In the genomic region with DNA sequence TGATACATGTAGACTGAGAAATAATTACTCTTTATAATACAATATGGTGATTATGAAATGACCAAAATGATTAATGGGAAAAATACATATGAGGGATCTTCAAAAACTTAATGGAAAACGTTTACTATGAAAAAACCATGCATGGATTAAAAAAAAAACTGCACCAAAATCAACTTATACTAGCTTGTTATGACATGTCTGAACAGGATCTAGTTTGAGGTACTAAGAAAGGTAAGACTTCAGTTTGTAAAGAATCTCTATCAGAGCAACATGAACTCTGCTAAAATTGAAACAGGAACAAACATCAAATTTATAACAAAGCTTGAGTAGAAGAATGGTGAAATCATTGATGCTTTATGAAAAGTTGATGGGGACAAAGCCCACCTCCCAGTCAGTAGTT, we compare ENCODE assay signal across 28 cellular contexts.
"Had no signal": no experiment of that assay in that cellular context is flagged by ENCODE, and none has a peak within 500 bp of the region (broad histone marks: within the 10 kb centered on the region; RNA-seq: fewer than 3 reads in every experiment).

No MANE protein-coding gene starts in this region.

- H3K4me2 ChIP-seq: hepatocyte had no signal

- H2AFZ ChIP-seq: hepatocyte had no signal

- H3K4me3 Mint-ChIP-seq: dendritic cell treated with granulocyte-macrophage colony-stimulating factor and Interleukin-4, amounts not matched to agents 40 ng/mL and 50 ng/mL, for 4 days; effector memory CD8-positive, alpha-beta T cell; endodermal cell had no signal

- ATAC-seq: effector memory CD8-positive, alpha-beta T cell; esophagus mucosa; gastrocnemius medialis; heart left ventricle; heart right ventricle had no signal

- H3K79me2 ChIP-seq: hepatocyte had no signal

- H3K27me3 Mint-ChIP-seq: effector memory CD8-positive, alpha-beta T cell had no signal

- FAIRE-seq: colon, endometrium, endothelial cell of umbilical vein, frontal cortex had no signal

- DNase-seq: colonic mucosa; cortex of kidney; dermis blood vessel endothelial cell; dorsolateral prefrontal cortex; effector CD4-positive, alpha-beta T cell; effector CD8-positive, alpha-beta T cell; effector memory CD4-positive, alpha-beta T cell; effector memory CD8-positive, alpha-beta T cell; endodermal cell; erythroblast; esophagus squamous epithelium; foreskin fibroblast; foreskin melanocyte; gastrocnemius medialis; glutamatergic neuron; head of caudate nucleus; heart left ventricle; heart right ventricle had no signal

- H3K27ac Mint-ChIP-seq: dendritic cell treated with granulocyte-macrophage colony-stimulating factor and Interleukin-4, amounts not matched to agents 40 ng/mL and 50 ng/mL, for 4 days; effector memory CD8-positive, alpha-beta T cell; endodermal cell had no signal

- H3K36me3 ChIP-seq: colonic mucosa, esophagus muscularis mucosa, esophagus squamous epithelium, gastrocnemius medialis, heart left ventricle, heart right ventricle had no signal

- H3K27ac ChIP-seq: colonic mucosa, dorsolateral prefrontal cortex, epithelial cell of prostate, esophagus muscularis mucosa, esophagus squamous epithelium, gastrocnemius medialis, heart left ventricle, heart right ventricle, hepatocyte had no signal

- H3K27me3 ChIP-seq: colonic mucosa, dorsolateral prefrontal cortex, esophagus muscularis mucosa, esophagus squamous epithelium, gastrocnemius medialis, heart left ventricle, heart right ventricle, hepatocyte had no signal

- H3K4me3 ChIP-seq: colonic mucosa, coronary artery, dorsolateral prefrontal cortex, esophagus muscularis mucosa, esophagus squamous epithelium, gastrocnemius medialis, heart left ventricle, heart right ventricle, hepatocyte had no signal

- H3K9me3 Mint-ChIP-seq: dendritic cell treated with granulocyte-macrophage colony-stimulating factor and Interleukin-4, amounts not matched to agents 40 ng/mL and 50 ng/mL, for 4 days; effector memory CD8-positive, alpha-beta T cell; endodermal cell had no signal

- H3K9me3 ChIP-seq: colonic mucosa, esophagus muscularis mucosa, esophagus squamous epithelium, gastrocnemius medialis had no signal

- H3K4me1 ChIP-seq: colonic mucosa had no signal
